18 cellular contexts compared by ENCODE assay signal in the genomic region with DNA sequence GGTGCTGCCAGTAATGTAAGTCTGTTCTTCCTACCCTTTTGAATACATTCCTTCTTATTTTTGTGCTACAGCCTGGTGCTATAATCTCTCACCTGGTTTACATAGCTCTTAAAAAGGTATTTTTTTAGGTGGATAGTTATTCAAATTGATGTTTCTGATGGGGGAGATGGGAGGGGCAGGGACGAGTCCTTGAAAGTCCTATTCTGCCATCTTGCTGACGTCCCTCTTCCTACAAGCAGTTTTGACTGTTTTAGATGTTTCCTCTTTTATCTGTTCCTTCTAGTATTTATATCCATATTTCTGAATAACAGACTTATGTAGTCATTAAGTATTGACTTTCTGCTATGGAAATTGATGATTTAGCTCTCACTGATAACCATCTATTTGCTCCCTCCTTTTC.
DNase-seq lines count a peak whose midpoint lies in the region; ATAC-seq and TF ChIP-seq lines count a peak whose summit lies in the region.
"Had no signal": no experiment of that assay in that cellular context is flagged by ENCODE, and none has a peak within 500 bp of the region (broad histone marks: within the 10 kb centered on the region; RNA-seq: fewer than 3 reads in every experiment).

No MANE protein-coding gene starts in this region.

- no peak overlapping the region for H3K56ac ChIP-seq in H9 (ENCODE audit: insufficient read length, low read depth, low read length)
- no peak overlapping the region for H3K56ac ChIP-seq in mesendoderm (ENCODE audit: low read length)

- no peak overlapping the region for H2BK15ac ChIP-seq in H9 (ENCODE audit: low read depth, low read length)
- no peak overlapping the region for H2BK15ac ChIP-seq in mesendoderm (replicated peaks; ENCODE audit: low read depth)

- WGBS in H9 (ENCODE audit: extremely low coverage, insufficient read length, low lambda C conversion rate) = no CpG with 5 or more reads among the region's 2 CpGs
- 88% methylated on average over 2 of the region's 2 CpGs; no CpG with 5 or more reads in 1 of the 2 experiments for WGBS in endodermal cell (ENCODE audit: insufficient coverage in 1 of 2, insufficient read length in 1 of 2), 2 experiments
- no CpG with 5 or more reads among the region's 2 CpGs for WGBS in mesendoderm (ENCODE audit: extremely low coverage, insufficient coverage, low lambda C conversion rate)
- 94% methylated on average over 2 of the region's 2 CpGs for WGBS in right lobe of liver (ENCODE audit: insufficient coverage, low coverage, low lambda C conversion rate, missing lambda C conversion rate)
- WGBS in esophagus squamous epithelium, 2 donors = 78 to 90% methylated on average over 2 of the region's 2 CpGs

- no peak overlapping the region for H2AFZ ChIP-seq in H9 (ENCODE audit: low read length)

- no peak overlapping the region for H4K91ac ChIP-seq in H9 (ENCODE audit: insufficient read length, low read depth, low read length)

- H2AK5ac ChIP-seq in H9 (ENCODE audit: insufficient read length, low read length) (no peak overlapping the region), mesendoderm (ENCODE audit: low read length) (no peak overlapping the region)

- H2BK20ac ChIP-seq in H9 (ENCODE audit: low read depth, low read length, poor library complexity, severe bottlenecking) = no peak overlapping the region

- H3K4me2 ChIP-seq in H9 (ENCODE audit: insufficient read depth, insufficient read length, low read length) (peak overlapping the region; percentile 10), mesendoderm (ENCODE audit: low read length) (no peak overlapping the region)

- H3K9ac ChIP-seq in H9 (ENCODE audit: extremely low read depth, insufficient read length, low read length) (no peak overlapping the region), endodermal cell (ENCODE audit: extremely low read depth, low read length, poor library complexity, severe bottlenecking) (no peak overlapping the region), mesendoderm (ENCODE audit: low read length) (no peak overlapping the region)

- H3K4me1 ChIP-seq in H9 (ENCODE audit: insufficient read depth, low read length) = peaks cover 2% of the 10 kb centered on the region
- H3K4me1 ChIP-seq in endodermal cell (ENCODE audit: control insufficient read depth, insufficient read depth, low read length) = no peaks in the 10 kb centered on the region
- no peaks in the 10 kb centered on the region for H3K4me1 ChIP-seq in mesendoderm (ENCODE audit: control insufficient read depth, low read depth, low read length)
- no peaks in the 10 kb centered on the region for H3K4me1 ChIP-seq in right lobe of liver
- H3K4me1 ChIP-seq in esophagus squamous epithelium = no peaks in the 10 kb centered on the region
- H3K4me1 ChIP-seq: BE2C had no signal

- H3K23ac ChIP-seq in H9 (ENCODE audit: insufficient read length, low read depth, low read length) (no peak overlapping the region), mesendoderm (ENCODE audit: low read length) (peak overlapping the region; percentile 59)

- H3K79me2 ChIP-seq in H9 (ENCODE audit: insufficient read depth, low read length) = no peaks in the 10 kb centered on the region
- no peaks in the 10 kb centered on the region for H3K79me2 ChIP-seq in mesendoderm (ENCODE audit: control insufficient read depth, insufficient read depth, low read length)

- intact Hi-C loops in right lobe of liver (cut with DNase I) = no loop called here
- intact Hi-C loops in esophagus squamous epithelium (cut with DNase I) = no loop called here

- no peak overlapping the region for H3T11ph ChIP-seq in H9 (ENCODE audit: low read length)

- no peaks in the 10 kb centered on the region for H3K9me3 ChIP-seq in H9 (ENCODE audit: control insufficient read depth, low read depth, low read length)
- H3K9me3 ChIP-seq in endodermal cell (ENCODE audit: control insufficient read depth, low read length) = no peaks in the 10 kb centered on the region
- H3K9me3 ChIP-seq in right lobe of liver = no peaks in the 10 kb centered on the region
- H3K9me3 ChIP-seq in esophagus squamous epithelium = no peaks in the 10 kb centered on the region
- H3K9me3 ChIP-seq: BE2C had no signal

- H3K4me3 Mint-ChIP-seq in H9 = no peak overlapping the region
- no peak overlapping the region for H3K4me3 Mint-ChIP-seq in endodermal cell
- H3K4me3 Mint-ChIP-seq: CD4-positive, CD25-positive, alpha-beta regulatory T cell; CD8-positive, alpha-beta memory T cell; HFFc6; IgD-negative memory B cell had no signal

- H4K8ac ChIP-seq in H9 (replicated peaks; ENCODE audit: insufficient read length, low read depth, low read length) = no peak overlapping the region
- no peak overlapping the region for H4K8ac ChIP-seq in mesendoderm (ENCODE audit: low read depth, low read length)

- H3K9me3 Mint-ChIP-seq in H9 (no peaks in the 10 kb centered on the region), endodermal cell (no peaks in the 10 kb centered on the region)
- H3K9me3 Mint-ChIP-seq: HFFc6 had no signal

- no peak overlapping the region for H4K5ac ChIP-seq in H9 (ENCODE audit: insufficient read length, low read depth, low read length)
- H4K5ac ChIP-seq in mesendoderm (ENCODE audit: low read length) = no peak overlapping the region

- H2BK120ac ChIP-seq in H9 (ENCODE audit: low read depth, low read length, poor library complexity, severe bottlenecking) (no peak overlapping the region), mesendoderm (ENCODE audit: low read depth, low read length) (no peak overlapping the region)

- H3K36me3 Mint-ChIP-seq in H9 (ENCODE audit: insufficient read depth in 1 of 3, low read depth in 3 of 3) (no peaks in the 10 kb centered on the region; a peak in 1 of 7 replicates), endodermal cell (ENCODE audit: low read depth) (peaks cover 2% of the 10 kb centered on the region)

- no peaks in the 10 kb centered on the region for H3K23me2 ChIP-seq in H9 (ENCODE audit: insufficient read length, low read depth, low read length, poor library complexity, severe bottlenecking)

- H3K18ac ChIP-seq in H9 (ENCODE audit: insufficient read length, low read depth, low read length) = peak overlapping the region; percentile 15
- H3K18ac ChIP-seq in mesendoderm (ENCODE audit: low read length) = no peak overlapping the region

- no peak overlapping the region for H2BK12ac ChIP-seq in H9 (ENCODE audit: insufficient read length, low read depth, low read length)

- no peak for ATAC-seq in right lobe of liver
- ATAC-seq: HCT116, HepG2 had no signal

- H3K27me3 Mint-ChIP-seq in H9 (ENCODE audit: low read depth) = no peaks in the 10 kb centered on the region
- H3K27me3 Mint-ChIP-seq in endodermal cell (ENCODE audit: insufficient read depth) = no peaks in the 10 kb centered on the region
- H3K27me3 Mint-ChIP-seq: CD4-positive, CD25-positive, alpha-beta regulatory T cell; CD8-positive, alpha-beta memory T cell; IgD-negative memory B cell had no signal

- H3K27ac Mint-ChIP-seq in H9 (peak overlapping the region; percentile 78 to 93 (median 85)), endodermal cell (peak overlapping the region; percentile 48)
- H3K27ac Mint-ChIP-seq: CD4-positive, CD25-positive, alpha-beta regulatory T cell; CD8-positive, alpha-beta memory T cell; HFFc6; IgD-negative memory B cell had no signal

- H2BK5ac ChIP-seq in H9 (ENCODE audit: insufficient read length, low read length) (peak overlapping the region; percentile 49), mesendoderm (ENCODE audit: low read length) (no peak overlapping the region)

- H3K4me3 ChIP-seq in endodermal cell (ENCODE audit: low read length) (no peak overlapping the region), mesendoderm (ENCODE audit: low read length) (no peak overlapping the region), right lobe of liver (no peak overlapping the region), esophagus squamous epithelium (no peak overlapping the region)

- TF ChIP-seq CTCF in H9 (conservative IDR thresholded peaks at IDR 0.05) (peak; percentile 33; the same call in 1 of the 3 replicates), endodermal cell (conservative IDR thresholded peaks at IDR 0.05) (peak; percentile 23), right lobe of liver (IDR thresholded peaks at IDR 0.05) (no peak), esophagus squamous epithelium (IDR thresholded peaks at IDR 0.05) (no peak)

- TF ChIP-seq POLR2A in right lobe of liver (IDR thresholded peaks at IDR 0.05) = no peak
- no peak for TF ChIP-seq POLR2A in esophagus squamous epithelium (IDR thresholded peaks at IDR 0.05)

- DNase-seq in H9 (no peak), endodermal cell (no peak), mesendoderm (peak; percentile 41), right lobe of liver (no peak), esophagus squamous epithelium (lab: John Stamatoyannopoulos, UW) (no peak)
- DNase-seq in stimulated activated CD8-positive, alpha-beta memory T cell treated with anti-CD3 and anti-CD28 coated beads, Interleukin-4, amount 100 ng/mL, for 48 hours = no peak
- DNase-seq in effector CD8-positive, alpha-beta T cell (lab: John Stamatoyannopoulos, UW) = no peak
- DNase-seq: ACHN; BE2C; C1 segment of cervical spinal cord; CD4-positive, CD25-positive, alpha-beta regulatory T cell; CD8-positive, alpha-beta memory T cell; COR-L47; HFFc6; KBM-7 had no signal

- H3K14ac ChIP-seq in H9 (ENCODE audit: insufficient read depth, low read length) = no peak overlapping the region

- H3K79me1 ChIP-seq in H9 (ENCODE audit: insufficient read depth, low read depth, low read length, poor library complexity, severe bottlenecking) (no peaks in the 10 kb centered on the region), mesendoderm (ENCODE audit: low read length) (no peaks in the 10 kb centered on the region)

- H3K36me3 ChIP-seq in endodermal cell (ENCODE audit: control insufficient read depth, insufficient read depth, low read length) = no peaks in the 10 kb centered on the region
- H3K36me3 ChIP-seq in mesendoderm (ENCODE audit: control insufficient read depth, insufficient read depth, low read length) = no peaks in the 10 kb centered on the region
- no peaks in the 10 kb centered on the region for H3K36me3 ChIP-seq in right lobe of liver
- no peaks in the 10 kb centered on the region for H3K36me3 ChIP-seq in esophagus squamous epithelium
- H3K36me3 ChIP-seq: BE2C had no signal

- H3K27ac ChIP-seq in H9 (ENCODE audit: insufficient read length, low read depth, low read length) (peak overlapping the region; percentile 50), endodermal cell (ENCODE audit: low read depth, low read length) (no peak overlapping the region), mesendoderm (ENCODE audit: low read depth, low read length) (no peak overlapping the region), right lobe of liver (no peak overlapping the region), esophagus squamous epithelium (no peak overlapping the region)

- H3K4me1 Mint-ChIP-seq in H9 = peaks cover 11 to 14% of the 10 kb centered on the region in 2 experiments
- H3K4me1 Mint-ChIP-seq in endodermal cell = peaks cover 12% of the 10 kb centered on the region
- H3K4me1 Mint-ChIP-seq: CD8-positive, alpha-beta memory T cell; IgD-negative memory B cell had no signal

- H4K20me1 ChIP-seq in H9 (ENCODE audit: control insufficient read depth, insufficient read depth, insufficient read length) = no peaks in the 10 kb centered on the region

- no peaks in the 10 kb centered on the region; the same call in 1 of the 2 replicates for H3K27me3 ChIP-seq in H9 (ENCODE audit: insufficient read depth, low read length)
- H3K27me3 ChIP-seq in endodermal cell (ENCODE audit: control insufficient read depth, insufficient read depth, low read length, poor library complexity, severe bottlenecking) = no peaks in the 10 kb centered on the region
- no peaks in the 10 kb centered on the region for H3K27me3 ChIP-seq in mesendoderm (ENCODE audit: insufficient read depth, low read length, poor library complexity)
- H3K27me3 ChIP-seq in right lobe of liver = no peaks in the 10 kb centered on the region
- no peaks in the 10 kb centered on the region for H3K27me3 ChIP-seq in esophagus squamous epithelium
- H3K27me3 ChIP-seq: BE2C had no signal

- H3K4ac ChIP-seq in H9 (ENCODE audit: low read depth, low read length) = no peak overlapping the region
- H3K4ac ChIP-seq in mesendoderm (ENCODE audit: low read depth, low read length) = no peak overlapping the region

Comparison
In these comparisons a context has a peak if more than half of its experiments do, and no peak if none do; other contexts are left out.
1. CTCF ChIP-seq: peak in H9 (single experiment) and endodermal cell (single experiment); none in right lobe of liver (0 of 4) and esophagus squamous epithelium (0 of 6).